Comparison of ENCODE assay signal across 1 cellular context in genomic region chr11:894575-895201, GRCh38.
TF ChIP-seq lines count a peak whose summit lies in the region.

No MANE protein-coding gene starts in this region.

TF ChIP-seq in GM12878, 131 proteins besides CTCF, POLR2A, EP300 and RAD21:
- TF ChIP-seq ATF7 (IDR thresholded peaks at IDR 0.05; ENCODE audit: low read depth), result no peak
